In the genomic region with DNA sequence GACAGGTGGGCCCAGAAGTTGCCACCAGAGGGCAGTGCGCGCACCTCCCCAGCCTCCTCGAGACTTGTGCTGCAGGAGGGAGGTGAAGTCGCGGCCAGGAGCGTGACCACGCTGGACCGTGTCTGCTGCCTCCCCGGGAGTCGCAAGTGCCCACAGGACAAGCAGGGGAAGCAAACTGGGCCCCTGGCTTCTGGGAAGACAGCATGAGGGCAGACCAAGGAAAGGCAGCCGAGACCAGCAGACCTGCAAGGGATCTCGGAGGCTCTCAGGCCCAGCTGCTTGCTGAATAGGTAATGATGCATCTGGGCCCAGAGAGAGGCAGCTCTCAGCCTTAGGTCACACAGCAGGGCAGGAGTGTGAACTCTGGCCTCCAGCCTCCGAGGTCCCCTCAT, we compare ENCODE assay signal across 9 cellular contexts. TPM values are rescaled to one million over a fixed set of nuclear protein-coding genes. Genes with fewer than 3 reads are reported as not detected.
DNase-seq lines count a peak whose midpoint lies in the region; ATAC-seq, FAIRE-seq and TF ChIP-seq lines count a peak whose summit lies in the region.
"Had no signal": no experiment of that assay in that cellular context is flagged by ENCODE, and none has a peak within 500 bp of the region (broad histone marks: within the 10 kb centered on the region; RNA-seq: fewer than 3 reads in every experiment).

No MANE protein-coding gene starts in this region.

- no peaks in the 10 kb centered on the region for H3K36me3 ChIP-seq in HepG2 (replicated peaks in 1 of 2; ENCODE audit: control insufficient read depth in 1 of 2, insufficient read depth in 2 of 2, low read length in 2 of 2)

- BruUV-seq in HepG2 (replicated peaks; lab: Mats Ljungman, UMichigan): no TSS peak

- DNase-seq in DMS 273 (lab: John Stamatoyannopoulos, UW; ENCODE audit: unreplicated experiment) (peak; percentile 67), DMS 273 treated with DMSO at 0.1 percent for 48 hours (lab: John Stamatoyannopoulos, UW) (no peak), NCI-H1694 treated with DMSO at 0.1 percent for 48 hours (lab: John Stamatoyannopoulos, UW) (peak; percentile 35), cerebellar cortex (ENCODE audit: low spot score) (peak; percentile 78), HepG2 (ENCODE audit: low spot score) (peak; percentile 42)
- peak; percentile 92 for DNase-seq in activated CD4-positive, alpha-beta T cell treated with anti-CD3 and anti-CD28 coated beads for 36 hours
- DNase-seq in stimulated activated CD4-positive, alpha-beta T cell treated with anti-CD3 and anti-CD28 coated beads, Interleukin-4, amount 100 ng/mL, for 1 hour: peak; percentile 88

- TF ChIP-seq POLR2A in HepG2 (IDR thresholded peaks at IDR 0.05; ENCODE audit: insufficient read depth in 1 of 2, low read depth in 2 of 2, low read length in 2 of 2): no peak

- peak; percentile 75 for FAIRE-seq in HepG2 (lab: Jason Lieb, UNC)
- FAIRE-seq: A204.1 had no signal

- peak overlapping the region; percentile 78 for H3K4me2 ChIP-seq in HepG2 (ENCODE audit: low read depth, low read length)

- intact Hi-C loops in activated CD4-positive, alpha-beta T cell treated with anti-CD3 and anti-CD28 coated beads for 36 hours (cut with DNase I, micrococcal nuclease): loop anchor here (1.0 kb wide), 4 partner anchors 32 to 291 kb away; no protein-coding TSS in a partner anchor
- intact Hi-C loops in HepG2 (cut with micrococcal nuclease; ENCODE audit: unreplicated experiment): loop anchor here (1.0 kb wide), 1 partner anchor 31 kb away; no protein-coding TSS in a partner anchor

- peak overlapping the region; percentile 82 for H3K27ac Mint-ChIP-seq in activated CD4-positive, alpha-beta T cell treated with anti-CD3 and anti-CD28 coated beads for 36 hours

- in situ Hi-C loops in HepG2 (cut with HindIII; ENCODE audit: extremely low pct_ligation_motif_present, low pct_unique_long_range_greater_than_20kb): no loop called here

- peak overlapping the region; percentile 53 for H3K4me3 Mint-ChIP-seq in activated CD4-positive, alpha-beta T cell treated with anti-CD3 and anti-CD28 coated beads for 36 hours

- TF ChIP-seq EP300 in HepG2 (IDR thresholded peaks at IDR 0.05; ENCODE audit: low read depth in 2 of 2, low read length in 2 of 2) (no peak), HepG2 (CRISPR knock-in tag; IDR thresholded peaks at IDR 0.05; ENCODE audit: borderline replicate concordance) (no peak)

- H3K4me1 ChIP-seq in HepG2 (ENCODE audit: insufficient read depth, low read length): peaks cover 42% of the 10 kb centered on the region

- no peaks in the 10 kb centered on the region for H3K79me2 ChIP-seq in HepG2 (ENCODE audit: insufficient read depth, low read length)

- no peak overlapping the region for H3K9ac ChIP-seq in HepG2 (ENCODE audit: insufficient read depth, low read depth, low read length)

- WGBS in HepG2 (ENCODE audit: low lambda C conversion rate): 60% methylated on average over 1 of the region's 13 CpGs

- no peaks in the 10 kb centered on the region for H3K27me3 Mint-ChIP-seq in activated CD4-positive, alpha-beta T cell treated with anti-CD3 and anti-CD28 coated beads for 36 hours

- H3K27ac ChIP-seq in HepG2 (ENCODE audit: extremely low read length, insufficient read depth, low read length): no peak overlapping the region

- TF ChIP-seq RAD21 in HepG2 (CRISPR knock-in tag; IDR thresholded peaks at IDR 0.05): peak; percentile 81

- peaks cover 71% of the 10 kb centered on the region for H3K4me1 Mint-ChIP-seq in activated CD4-positive, alpha-beta T cell treated with anti-CD3 and anti-CD28 coated beads for 36 hours

- TF ChIP-seq CTCF in HepG2 (CRISPR knock-in tag; IDR thresholded peaks at IDR 0.05): peak; percentile 96

- peaks cover 6 to 18% of the 10 kb centered on the region in 2 experiments; a peak in 3 of 5 replicates for H3K27me3 ChIP-seq in HepG2 (ENCODE audit: control insufficient read depth in 1 of 2, insufficient read depth in 2 of 2, low read length in 2 of 2)

- no peaks in the 10 kb centered on the region for H4K20me1 ChIP-seq in HepG2 (ENCODE audit: insufficient read depth, low read length)

- H2AFZ ChIP-seq in HepG2 (ENCODE audit: low read length): no peak overlapping the region

- peak overlapping the region in 1 of 3 experiments; percentile 44; a peak in 1 of 6 replicates for H3K4me3 ChIP-seq in HepG2 (replicated peaks in 1 of 3; ENCODE audit: insufficient read depth in 1 of 3, low read depth in 2 of 3, low read length in 3 of 3)

- no peaks in the 10 kb centered on the region for H3K9me3 ChIP-seq in HepG2 (ENCODE audit: low read length)

- H3K36me3 Mint-ChIP-seq in activated CD4-positive, alpha-beta T cell treated with anti-CD3 and anti-CD28 coated beads for 36 hours (ENCODE audit: low read depth): no peaks in the 10 kb centered on the region

- ATAC-seq in activated CD4-positive, alpha-beta T cell treated with anti-CD3 and anti-CD28 coated beads for 36 hours: peak; percentile 20
- ATAC-seq in HepG2 (peak; percentile 87), HG02571 (IDR thresholded peaks at IDR 0.05; ENCODE audit: unreplicated experiment) (no peak)

- POLR2A ChIA-PET in activated CD4-positive, alpha-beta T cell treated with anti-CD3 and anti-CD28 coated beads for 36 hours (lab: Charles Lee): interaction anchor here (0.5 to 1.5 kb wide), 2 partner anchors 33 to 45 kb away, joined by 3 to 4 read pairs; no protein-coding TSS in a partner anchor
- POLR2A ChIA-PET in HepG2 (lab: Yijun Ruan, JAX): interaction anchor here (1.1 kb wide), 1 partner anchor 31 kb away, joined by 4 read pairs; no protein-coding TSS in a partner anchor

- H3K9me3 Mint-ChIP-seq in activated CD4-positive, alpha-beta T cell treated with anti-CD3 and anti-CD28 coated beads for 36 hours (ENCODE audit: low read depth): no peaks in the 10 kb centered on the region

- CTCF ChIA-PET in activated CD4-positive, alpha-beta T cell treated with anti-CD3 and anti-CD28 coated beads for 36 hours (lab: Charles Lee): interaction anchor here (0.6 to 3.3 kb wide), 13 partner anchors 10 to 1791 kb away, joined by 3 to 36 read pairs (median 5); partner anchors contain the start of gene IL2RB
- CTCF ChIA-PET in HepG2 (lab: Yijun Ruan, JAX; ENCODE audit: low intra/inter-chr PET ratio, low total read pairs): interaction anchor here (1.7 to 3.5 kb wide), 2 partner anchors 32 to 94 kb away, joined by 10 to 57 read pairs; no protein-coding TSS in a partner anchor

RNA-seq across cellular contexts. Expression of gene IL2RB, which starts 17.0 kb away (rescaled TPM):
- 100 to 1,000 TPM; 204 to 231 TPM for total RNA-seq in activated CD4-positive, alpha-beta T cell treated with anti-CD3 and anti-CD28 coated beads for 36 hours
- total RNA-seq in HepG2 (2016; rRNA removed; fragmentation: Illumina TruSeq; extraction: Trizol): not detected in 2 replicates
- not detected in 2 replicates for total RNA-seq in HepG2 (2016; cell fraction: cytosol; rRNA removed; fragmentation: Illumina TruSeq; extraction: Trizol; ENCODE audit: low read depth)
- total RNA-seq in HepG2 (2016; cell fraction: insoluble cytoplasmic fraction; rRNA removed; fragmentation: Illumina TruSeq; extraction: Trizol): not detected in 2 replicates
- total RNA-seq in HepG2 (2016; cell fraction: membrane; rRNA removed; fragmentation: Illumina TruSeq; extraction: Trizol): not detected in 2 replicates
- not detected in 2 replicates for total RNA-seq in HepG2 (2016; cell fraction: nucleus; rRNA removed; fragmentation: Illumina TruSeq; extraction: Trizol)
- polyA plus RNA-seq in HepG2 (2011; rRNA removed): 0.05 TPM in 1 of 2 replicates, not detected in the other
- 0.10 TPM in 1 of 2 replicates, not detected in the other for polyA plus RNA-seq in HepG2 (2011; cell fraction: cytosol; rRNA removed)
- polyA plus RNA-seq in HepG2 (2011; cell fraction: nucleus; rRNA removed): 0.09 TPM in 1 of 2 replicates, not detected in the other
- 0.03 TPM in 1 of 2 replicates, not detected in the other for polyA plus RNA-seq in HepG2 (2012)
- not detected in 2 replicates for polyA plus RNA-seq in HepG2 (2016; cell fraction: cytosol; fragmentation: Illumina TruSeq; extraction: Trizol; ENCODE audit: low read depth)
- not detected in 2 replicates for polyA plus RNA-seq in HepG2 (2016; cell fraction: insoluble cytoplasmic fraction; fragmentation: Illumina TruSeq; extraction: Trizol; ENCODE audit: low read depth)
- not detected in 2 replicates for polyA plus RNA-seq in HepG2 (2016; cell fraction: membrane; fragmentation: Illumina TruSeq; extraction: Trizol; ENCODE audit: low read depth)
- not detected in 2 replicates for polyA plus RNA-seq in HepG2 (2016; cell fraction: nucleus; fragmentation: Illumina TruSeq; extraction: Trizol; ENCODE audit: insufficient read depth, low read depth)
- 0.06 TPM in 1 of 2 replicates, not detected in the other for polyA minus RNA-seq in HepG2 (2011; rRNA and poly(A)+ RNA removed; ENCODE audit: low replicate concordance)
- not detected in 2 replicates for polyA minus RNA-seq in HepG2 (2011; cell fraction: cytosol; rRNA and poly(A)+ RNA removed)
- polyA minus RNA-seq in HepG2 (2011; cell fraction: nucleus; rRNA and poly(A)+ RNA removed): not detected in 2 replicates

RNA-seq across cellular contexts. Expression of gene C1QTNF6, which starts 21.4 kb away (rescaled TPM):
- total RNA-seq in activated CD4-positive, alpha-beta T cell treated with anti-CD3 and anti-CD28 coated beads for 36 hours: 1 to 10 TPM; 8.4 to 8.7 TPM
- 1.5 and 2.7 TPM in 2 replicates for total RNA-seq in HepG2 (2016; rRNA removed; fragmentation: Illumina TruSeq; extraction: Trizol)
- 0.40 and 0.97 TPM in 2 replicates for total RNA-seq in HepG2 (2016; cell fraction: cytosol; rRNA removed; fragmentation: Illumina TruSeq; extraction: Trizol; ENCODE audit: low read depth)
- 1.1 and 2.5 TPM in 2 replicates for total RNA-seq in HepG2 (2016; cell fraction: insoluble cytoplasmic fraction; rRNA removed; fragmentation: Illumina TruSeq; extraction: Trizol)
- 1.7 and 1.8 TPM in 2 replicates for total RNA-seq in HepG2 (2016; cell fraction: membrane; rRNA removed; fragmentation: Illumina TruSeq; extraction: Trizol)
- 4.5 and 5.3 TPM in 2 replicates for total RNA-seq in HepG2 (2016; cell fraction: nucleus; rRNA removed; fragmentation: Illumina TruSeq; extraction: Trizol)
- polyA plus RNA-seq in HepG2 (2011; rRNA removed): 6.9 and 10.7 TPM in 2 replicates
- polyA plus RNA-seq in HepG2 (2011; cell fraction: cytosol; rRNA removed): 3.0 and 4.1 TPM in 2 replicates
- 39.8 and 43.2 TPM in 2 replicates for polyA plus RNA-seq in HepG2 (2011; cell fraction: nucleus; rRNA removed)
- 4.1 and 5.1 TPM in 2 replicates for polyA plus RNA-seq in HepG2 (2012)
- 0.60 and 1.2 TPM in 2 replicates for polyA plus RNA-seq in HepG2 (2016; cell fraction: cytosol; fragmentation: Illumina TruSeq; extraction: Trizol; ENCODE audit: low read depth)
- polyA plus RNA-seq in HepG2 (2016; cell fraction: insoluble cytoplasmic fraction; fragmentation: Illumina TruSeq; extraction: Trizol; ENCODE audit: low read depth): 1.7 and 1.9 TPM in 2 replicates
- 1.6 and 1.8 TPM in 2 replicates for polyA plus RNA-seq in HepG2 (2016; cell fraction: membrane; fragmentation: Illumina TruSeq; extraction: Trizol; ENCODE audit: low read depth)
- polyA plus RNA-seq in HepG2 (2016; cell fraction: nucleus; fragmentation: Illumina TruSeq; extraction: Trizol; ENCODE audit: insufficient read depth, low read depth): 8.4 and 10.3 TPM in 2 replicates
- 8.3 and 36.4 TPM in 2 replicates for polyA minus RNA-seq in HepG2 (2011; rRNA and poly(A)+ RNA removed; ENCODE audit: low replicate concordance)
- 2.5 and 4.0 TPM in 2 replicates for polyA minus RNA-seq in HepG2 (2011; cell fraction: cytosol; rRNA and poly(A)+ RNA removed)
- 18.0 and 21.3 TPM in 2 replicates for polyA minus RNA-seq in HepG2 (2011; cell fraction: nucleus; rRNA and poly(A)+ RNA removed)

RNA-seq across cellular contexts. Expression of gene SSTR3, which starts 45.6 kb away (rescaled TPM):
- 10 to 100 TPM; 14.8 to 15.6 TPM for total RNA-seq in activated CD4-positive, alpha-beta T cell treated with anti-CD3 and anti-CD28 coated beads for 36 hours
- total RNA-seq in HepG2 (2016; rRNA removed; fragmentation: Illumina TruSeq; extraction: Trizol): 0.39 and 0.64 TPM in 2 replicates
- total RNA-seq in HepG2 (2016; cell fraction: cytosol; rRNA removed; fragmentation: Illumina TruSeq; extraction: Trizol; ENCODE audit: low read depth): 0.09 and 0.10 TPM in 2 replicates
- 0.39 and 0.49 TPM in 2 replicates for total RNA-seq in HepG2 (2016; cell fraction: insoluble cytoplasmic fraction; rRNA removed; fragmentation: Illumina TruSeq; extraction: Trizol)
- 0.25 and 0.38 TPM in 2 replicates for total RNA-seq in HepG2 (2016; cell fraction: membrane; rRNA removed; fragmentation: Illumina TruSeq; extraction: Trizol)
- 0.60 and 0.65 TPM in 2 replicates for total RNA-seq in HepG2 (2016; cell fraction: nucleus; rRNA removed; fragmentation: Illumina TruSeq; extraction: Trizol)
- polyA plus RNA-seq in HepG2 (2011; rRNA removed): 0.08 and 0.09 TPM in 2 replicates
- 0.07 and 0.09 TPM in 2 replicates for polyA plus RNA-seq in HepG2 (2011; cell fraction: cytosol; rRNA removed)
- 0.21 and 0.35 TPM in 2 replicates for polyA plus RNA-seq in HepG2 (2011; cell fraction: nucleus; rRNA removed)
- 0.04 and 0.05 TPM in 2 replicates for polyA plus RNA-seq in HepG2 (2012)
- 0.06 and 0.11 TPM in 2 replicates for polyA plus RNA-seq in HepG2 (2016; cell fraction: cytosol; fragmentation: Illumina TruSeq; extraction: Trizol; ENCODE audit: low read depth)
- polyA plus RNA-seq in HepG2 (2016; cell fraction: insoluble cytoplasmic fraction; fragmentation: Illumina TruSeq; extraction: Trizol; ENCODE audit: low read depth): 0.24 and 0.28 TPM in 2 replicates
- polyA plus RNA-seq in HepG2 (2016; cell fraction: membrane; fragmentation: Illumina TruSeq; extraction: Trizol; ENCODE audit: low read depth): 0.11 and 0.14 TPM in 2 replicates
- 0.53 and 0.95 TPM in 2 replicates for polyA plus RNA-seq in HepG2 (2016; cell fraction: nucleus; fragmentation: Illumina TruSeq; extraction: Trizol; ENCODE audit: insufficient read depth, low read depth)
- 0.07 and 0.30 TPM in 2 replicates for polyA minus RNA-seq in HepG2 (2011; rRNA and poly(A)+ RNA removed; ENCODE audit: low replicate concordance)
- polyA minus RNA-seq in HepG2 (2011; cell fraction: cytosol; rRNA and poly(A)+ RNA removed): not detected in 2 replicates
- 0.13 TPM in 1 of 2 replicates, not detected in the other for polyA minus RNA-seq in HepG2 (2011; cell fraction: nucleus; rRNA and poly(A)+ RNA removed)

RNA-seq across cellular contexts. Expression of gene TMPRSS6, which starts 57.2 kb away (rescaled TPM):
- 10 to 100 TPM; 17.6 to 20.2 TPM for total RNA-seq in activated CD4-positive, alpha-beta T cell treated with anti-CD3 and anti-CD28 coated beads for 36 hours
- total RNA-seq in HepG2 (2016; rRNA removed; fragmentation: Illumina TruSeq; extraction: Trizol): 1.5 and 4.2 TPM in 2 replicates
- 1.1 and 1.5 TPM in 2 replicates for total RNA-seq in HepG2 (2016; cell fraction: cytosol; rRNA removed; fragmentation: Illumina TruSeq; extraction: Trizol; ENCODE audit: low read depth)
- total RNA-seq in HepG2 (2016; cell fraction: insoluble cytoplasmic fraction; rRNA removed; fragmentation: Illumina TruSeq; extraction: Trizol): 1.5 and 5.2 TPM in 2 replicates
- 1.7 and 2.7 TPM in 2 replicates for total RNA-seq in HepG2 (2016; cell fraction: membrane; rRNA removed; fragmentation: Illumina TruSeq; extraction: Trizol)
- total RNA-seq in HepG2 (2016; cell fraction: nucleus; rRNA removed; fragmentation: Illumina TruSeq; extraction: Trizol): 5.1 and 6.1 TPM in 2 replicates
- 4.8 and 8.5 TPM in 2 replicates for polyA plus RNA-seq in HepG2 (2011; rRNA removed)
- 5.4 and 5.9 TPM in 2 replicates for polyA plus RNA-seq in HepG2 (2011; cell fraction: cytosol; rRNA removed)
- polyA plus RNA-seq in HepG2 (2011; cell fraction: nucleus; rRNA removed): 16.8 and 19.4 TPM in 2 replicates
- 4.2 and 6.4 TPM in 2 replicates for polyA plus RNA-seq in HepG2 (2012)
- 1.7 TPM in 2 replicates for polyA plus RNA-seq in HepG2 (2016; cell fraction: cytosol; fragmentation: Illumina TruSeq; extraction: Trizol; ENCODE audit: low read depth)
- 2.3 and 2.6 TPM in 2 replicates for polyA plus RNA-seq in HepG2 (2016; cell fraction: insoluble cytoplasmic fraction; fragmentation: Illumina TruSeq; extraction: Trizol; ENCODE audit: low read depth)
- polyA plus RNA-seq in HepG2 (2016; cell fraction: membrane; fragmentation: Illumina TruSeq; extraction: Trizol; ENCODE audit: low read depth): 2.4 and 3.1 TPM in 2 replicates
- polyA plus RNA-seq in HepG2 (2016; cell fraction: nucleus; fragmentation: Illumina TruSeq; extraction: Trizol; ENCODE audit: insufficient read depth, low read depth): 10.0 and 11.5 TPM in 2 replicates
- polyA minus RNA-seq in HepG2 (2011; rRNA and poly(A)+ RNA removed; ENCODE audit: low replicate concordance): 6.6 TPM in 1 of 2 replicates, not detected in the other
- polyA minus RNA-seq in HepG2 (2011; cell fraction: cytosol; rRNA and poly(A)+ RNA removed): 1.1 and 1.9 TPM in 2 replicates
- 4.0 and 5.2 TPM in 2 replicates for polyA minus RNA-seq in HepG2 (2011; cell fraction: nucleus; rRNA and poly(A)+ RNA removed)

Comparison
In these comparisons a context has a peak if more than half of its experiments do, and no peak if none do; other contexts are left out.
1. RNA of gene IL2RB, which starts 17.0 kb away (total RNA-seq): 204 to 231 TPM in activated CD4-positive, alpha-beta T cell treated with anti-CD3 and anti-CD28 coated beads for 36 hours; not detected in HepG2; every median in the first group is over 100 times any median in the second.